8 cellular contexts compared by ENCODE assay signal in genomic region chr14:65637780-65638179, GRCh38.
DNase-seq lines count a peak whose midpoint lies in the region; FAIRE-seq and TF ChIP-seq lines count a peak whose summit lies in the region.

No MANE protein-coding gene starts in this region.

- H3K27me3 ChIP-seq in H9 (ENCODE audit: insufficient read depth, low read length) (no peaks in the 10 kb centered on the region), H1 (replicated peaks in 1 of 4; ENCODE audit: control insufficient read depth in 3 of 4, extremely low read depth in 1 of 4, insufficient read depth in 3 of 4, low read length in 3 of 4) (no peaks in the 10 kb centered on the region), neuronal stem cell (ENCODE audit: control insufficient read depth in 3 of 3, insufficient read depth in 3 of 3, low read depth in 1 of 3, low read length in 3 of 3) (peaks cover 0 to 2% (median 0%) of the 10 kb centered on the region in 3 experiments)

- H3K79me2 ChIP-seq in H9 (ENCODE audit: insufficient read depth, low read length) (no peaks in the 10 kb centered on the region; the same call in 1 of the 2 replicates), OCI-LY7 (ENCODE audit: insufficient read depth, low read depth, low read length) (peaks cover 82% of the 10 kb centered on the region), H1 (ENCODE audit: control insufficient read depth in 1 of 2, insufficient read depth in 2 of 2, low read length in 2 of 2) (no peaks in the 10 kb centered on the region)

- peaks cover 24 to 25% of the 10 kb centered on the region in 2 experiments; a peak in 4 of 5 replicates for H3K9me3 Mint-ChIP-seq in H9

- H3K9ac ChIP-seq in H9 (ENCODE audit: extremely low read depth, insufficient read length, low read length) (no peak overlapping the region), H1 (replicated peaks in 1 of 4; ENCODE audit: extremely low read depth in 1 of 4, low read depth in 3 of 4, low read length in 3 of 4) (no peak overlapping the region), neuronal stem cell (ENCODE audit: low read depth, low read length, poor library complexity) (no peak overlapping the region)

- H3K18ac ChIP-seq in H9 (ENCODE audit: insufficient read length, low read depth, low read length) (peak overlapping the region; percentile 3), H1 (ENCODE audit: extremely low read depth, low read length) (no peak overlapping the region), neuronal stem cell (ENCODE audit: low read length) (no peak overlapping the region)

- H4K91ac ChIP-seq in H9 (ENCODE audit: insufficient read length, low read depth, low read length) = no peak overlapping the region
- no peak overlapping the region for H4K91ac ChIP-seq in H1 (replicated peaks; ENCODE audit: insufficient read length, low read length)
- H4K91ac ChIP-seq in neuronal stem cell (ENCODE audit: low read depth, low read length, poor library complexity) = no peak overlapping the region

- H3K4me2 ChIP-seq in H9 (ENCODE audit: insufficient read depth, insufficient read length, low read length) (no peak overlapping the region), OCI-LY7 (ENCODE audit: low read length) (no peak overlapping the region), H1 (ENCODE audit: insufficient read depth in 1 of 2, low read depth in 2 of 2, low read length in 2 of 2) (no peak overlapping the region), neuronal stem cell (ENCODE audit: insufficient read depth, low read length, poor library complexity, severe bottlenecking) (no peak overlapping the region)

- FAIRE-seq in H1 (lab: Jason Lieb, UNC) (peak; percentile 48), D721Med (lab: Jason Lieb, UNC) (no peak)

- H4K5ac ChIP-seq in H9 (ENCODE audit: insufficient read length, low read depth, low read length) = no peak overlapping the region
- H4K5ac ChIP-seq in H1 (ENCODE audit: insufficient read length, low read depth, low read length) = no peak overlapping the region

- CTCF ChIA-PET in OCI-LY7 (lab: Charles Lee; ENCODE audit: unreplicated experiment) (no interaction called here), H1 (lab: Charles Lee; ENCODE audit: partially characterized antibody) (interaction anchor here (0.6 to 1.3 kb wide), 2 partner anchors 10 to 163 kb away, joined by 3 to 4 read pairs; no protein-coding TSS in a partner anchor), HEK293T (lab: Yijun Ruan, JAX) (no interaction called here)

- H4K8ac ChIP-seq in H9 (replicated peaks; ENCODE audit: insufficient read length, low read depth, low read length) (no peak overlapping the region), H1 (ENCODE audit: extremely low read depth, insufficient read depth, low read length) (no peak overlapping the region), neuronal stem cell (ENCODE audit: low read depth, low read length) (no peak overlapping the region)

- H3K4me3 Mint-ChIP-seq in H9 = no peak overlapping the region

- DNase-seq in G401 (ENCODE audit: low spot score) (peak; percentile 37), H9 (no peak), OCI-LY7 (ENCODE audit: low spot score) (peak; percentile 23), H1 (ENCODE audit: low read depth in 1 of 2, low spot score in 2 of 2) (no peak), neuronal stem cell (ENCODE audit: low spot score) (no peak), HEK293T (ENCODE audit: extremely low spot score) (no peak), D721Med (ENCODE audit: insufficient read length, low spot score) (no peak), lower leg skin (ENCODE audit: low spot score in 2 of 2) (no peak)

- H2BK12ac ChIP-seq in H9 (ENCODE audit: insufficient read length, low read depth, low read length) (no peak overlapping the region), H1 (ENCODE audit: low read depth, low read length) (no peak overlapping the region), neuronal stem cell (ENCODE audit: low read length) (no peak overlapping the region)

- H2AK5ac ChIP-seq in H9 (ENCODE audit: insufficient read length, low read length) (no peak overlapping the region), H1 (ENCODE audit: low read depth, low read length) (no peak overlapping the region), neuronal stem cell (ENCODE audit: low read depth, low read length) (no peak overlapping the region)

- WGBS in H9 (ENCODE audit: extremely low coverage, insufficient read length, low lambda C conversion rate) = no CpG with 5 or more reads among the region's 7 CpGs
- WGBS in H1 (ENCODE audit: extremely low coverage in 1 of 2, insufficient coverage in 1 of 2, insufficient read length in 1 of 2, insufficient replicate concordance in 2 of 2, low coverage in 1 of 2, low lambda C conversion rate in 2 of 2, missing lambda C conversion rate in 1 of 2), 2 experiments = 89% methylated on average over 7 of the region's 7 CpGs; no CpG with 5 or more reads in 1 of the 2 experiments
- WGBS in neuronal stem cell (ENCODE audit: extremely low coverage in 2 of 2, insufficient read length in 2 of 2, insufficient replicate concordance in 1 of 2), 2 donors = no CpG with 5 or more reads among the region's 7 CpGs
- 79 to 86% methylated on average over 7 of the region's 7 CpGs for WGBS in lower leg skin, 2 donors

- peaks cover 86% of the 10 kb centered on the region for H3K36me3 ChIP-seq in OCI-LY7 (ENCODE audit: insufficient read depth, low read length)
- H3K36me3 ChIP-seq in H1 (ENCODE audit: control insufficient read depth in 2 of 4, insufficient read depth in 4 of 4, low read length in 3 of 4) = no peaks in the 10 kb centered on the region
- H3K36me3 ChIP-seq in neuronal stem cell (replicated peaks in 1 of 2; ENCODE audit: control insufficient read depth in 2 of 2, insufficient read depth in 2 of 2, low read length in 2 of 2) = peaks cover 0 to 3% of the 10 kb centered on the region in 2 donors

- H2BK5ac ChIP-seq in H9 (ENCODE audit: insufficient read length, low read length) = no peak overlapping the region
- no peak overlapping the region for H2BK5ac ChIP-seq in H1 (ENCODE audit: low read depth, low read length)
- no peak overlapping the region for H2BK5ac ChIP-seq in neuronal stem cell (ENCODE audit: low read length)

- H3K23ac ChIP-seq in H9 (ENCODE audit: insufficient read length, low read depth, low read length) (no peak overlapping the region), H1 (ENCODE audit: insufficient read length) (no peak overlapping the region), neuronal stem cell (ENCODE audit: low read depth, low read length, poor library complexity) (no peak overlapping the region)

- no peak overlapping the region for H3K4ac ChIP-seq in H9 (ENCODE audit: low read depth, low read length)
- no peak overlapping the region for H3K4ac ChIP-seq in H1 (replicated peaks; ENCODE audit: insufficient read length, low read depth, low read length)
- H3K4ac ChIP-seq in neuronal stem cell (ENCODE audit: low read length) = no peak overlapping the region

- H3K4me1 ChIP-seq in H9 (ENCODE audit: insufficient read depth, low read length) (no peaks in the 10 kb centered on the region), OCI-LY7 (ENCODE audit: insufficient read depth, low read length, poor library complexity, severe bottlenecking) (peaks cover 7% of the 10 kb centered on the region), H1 (replicated peaks in 1 of 4; ENCODE audit: control insufficient read depth in 3 of 4, insufficient read depth in 4 of 4, low read length in 3 of 4) (no peaks in the 10 kb centered on the region), neuronal stem cell (ENCODE audit: control insufficient read depth in 2 of 2, insufficient read depth in 1 of 2, low read depth in 1 of 2, low read length in 2 of 2) (no peaks in the 10 kb centered on the region)

- H3K9me2 ChIP-seq in OCI-LY7 (ENCODE audit: insufficient read depth, low read length) = no peaks in the 10 kb centered on the region

- POLR2A ChIA-PET in OCI-LY7 (lab: Charles Lee) = interaction anchor here (0.7 to 1.6 kb wide), 2 partner anchors 25 to 26 kb away, joined by 3 to 4 read pairs; no protein-coding TSS in a partner anchor
- POLR2A ChIA-PET in H1 (lab: Charles Lee; ENCODE audit: partially characterized antibody) = no interaction called here
- POLR2A ChIA-PET in HEK293T (lab: Yijun Ruan, JAX) = no interaction called here

- H2BK15ac ChIP-seq in H9 (ENCODE audit: low read depth, low read length) (no peak overlapping the region), H1 (ENCODE audit: low read length) (no peak overlapping the region), neuronal stem cell (ENCODE audit: low read length) (no peak overlapping the region)

- H3K23me2 ChIP-seq in H9 (ENCODE audit: insufficient read length, low read depth, low read length, poor library complexity, severe bottlenecking) (no peaks in the 10 kb centered on the region), H1 (ENCODE audit: low read depth, low read length) (no peaks in the 10 kb centered on the region)

- TF ChIP-seq CTCF in H9 (conservative IDR thresholded peaks at IDR 0.05) (no peak), OCI-LY7 (conservative IDR thresholded peaks at IDR 0.05; ENCODE audit: low read length) (no peak), H1 (IDR thresholded peaks at IDR 0.05; ENCODE audit: control extremely low read depth in 1 of 3, insufficient read depth in 1 of 3, low read depth in 1 of 3, low read length in 3 of 3) (no peak), D721Med (IDR thresholded peaks at IDR 0.05; ENCODE audit: insufficient read depth, missing control alignments) (no peak), lower leg skin (IDR thresholded peaks at IDR 0.05) (no peak)

- no peaks in the 10 kb centered on the region for H3K27me3 Mint-ChIP-seq in H9 (ENCODE audit: low read depth)

- H4K20me1 ChIP-seq in H9 (ENCODE audit: control insufficient read depth, insufficient read depth, insufficient read length) (no peaks in the 10 kb centered on the region), OCI-LY7 (ENCODE audit: insufficient read depth, low read length) (no peaks in the 10 kb centered on the region), H1 (replicated peaks in 1 of 2; ENCODE audit: control insufficient read depth in 1 of 2, insufficient read depth in 2 of 2, low read length in 2 of 2) (no peaks in the 10 kb centered on the region)

- H3K27ac ChIP-seq in H9 (ENCODE audit: insufficient read length, low read depth, low read length) (no peak overlapping the region), OCI-LY7 (ENCODE audit: low read depth, low read length, poor library complexity, severe bottlenecking) (no peak overlapping the region), H1 (ENCODE audit: low read depth, low read length) (no peak overlapping the region), neuronal stem cell (replicated peaks; ENCODE audit: low read length) (no peak overlapping the region)

- H3K14ac ChIP-seq in H9 (ENCODE audit: insufficient read depth, low read length) (no peak overlapping the region), H1 (ENCODE audit: insufficient read length) (no peak overlapping the region), neuronal stem cell (ENCODE audit: low read length) (no peak overlapping the region)

- H3K4me1 Mint-ChIP-seq in H9 = no peaks in the 10 kb centered on the region

- H3T11ph ChIP-seq in H9 (ENCODE audit: low read length) = no peak overlapping the region

- H3K9me3 ChIP-seq in H9 (ENCODE audit: control insufficient read depth, low read depth, low read length) (no peaks in the 10 kb centered on the region), OCI-LY7 (ENCODE audit: low read length) (peaks cover 5% of the 10 kb centered on the region; the same call in 1 of the 2 replicates), H1 (ENCODE audit: insufficient read depth in 2 of 2, low read depth in 1 of 2, low read length in 1 of 2) (peaks cover 0 to 5% of the 10 kb centered on the region in 2 experiments; a peak in 1 of 4 replicates), neuronal stem cell (replicated peaks in 1 of 2; ENCODE audit: control insufficient read depth in 2 of 2, insufficient read depth in 1 of 2, low read depth in 1 of 2, low read length in 2 of 2) (peaks cover 0 to 2% of the 10 kb centered on the region in 2 donors)

- H2AFZ ChIP-seq in H9 (ENCODE audit: low read length) (no peak overlapping the region), OCI-LY7 (ENCODE audit: low read length) (no peak overlapping the region), H1 (ENCODE audit: low read length) (no peak overlapping the region), neuronal stem cell (ENCODE audit: low read length) (no peak overlapping the region)

- TF ChIP-seq POLR2A in H1 (IDR thresholded peaks at IDR 0.05; ENCODE audit: control extremely low read depth in 1 of 2, low read depth in 2 of 2, low read length in 2 of 2) (no peak), lower leg skin (IDR thresholded peaks at IDR 0.05) (no peak)

- H2BK120ac ChIP-seq in H9 (ENCODE audit: low read depth, low read length, poor library complexity, severe bottlenecking) (no peak overlapping the region), H1 (replicated peaks; ENCODE audit: low read depth, low read length) (no peak overlapping the region), neuronal stem cell (ENCODE audit: low read depth, low read length) (no peak overlapping the region)

- H2BK20ac ChIP-seq in H9 (ENCODE audit: low read depth, low read length, poor library complexity, severe bottlenecking) (no peak overlapping the region), H1 (ENCODE audit: low read length) (no peak overlapping the region)

- no peak overlapping the region for H3K27ac Mint-ChIP-seq in H9

- in situ Hi-C loops in G401 (cut with HindIII; ENCODE audit: low sequenced_read_pairs) = no loop called here

- peaks cover 11 to 30% (median 18%) of the 10 kb centered on the region in 3 experiments for H3K36me3 Mint-ChIP-seq in H9 (ENCODE audit: insufficient read depth in 1 of 3, low read depth in 3 of 3)

- H3K4me3 ChIP-seq in OCI-LY7 (ENCODE audit: low read depth, low read length, poor library complexity, severe bottlenecking) = no peak overlapping the region
- H3K4me3 ChIP-seq in H1 (ENCODE audit: extremely low read depth in 1 of 4, insufficient read depth in 2 of 4, low read depth in 3 of 4, low read length in 4 of 4) = no peak overlapping the region
- H3K4me3 ChIP-seq in neuronal stem cell (ENCODE audit: low read length in 2 of 2) = no peak overlapping the region
- H3K4me3 ChIP-seq in lower leg skin (ENCODE audit: low read depth, poor library complexity, severe bottlenecking) = no peak overlapping the region

- no peaks in the 10 kb centered on the region for H3K79me1 ChIP-seq in H9 (ENCODE audit: insufficient read depth, low read depth, low read length, poor library complexity, severe bottlenecking)
- no peaks in the 10 kb centered on the region for H3K79me1 ChIP-seq in H1 (ENCODE audit: low read depth, low read length)
- peaks cover 5% of the 10 kb centered on the region for H3K79me1 ChIP-seq in neuronal stem cell (ENCODE audit: low read depth, low read length)

- H3K56ac ChIP-seq in H9 (ENCODE audit: insufficient read length, low read depth, low read length) (no peak overlapping the region), H1 (replicated peaks; ENCODE audit: insufficient read length, low read depth, low read length) (no peak overlapping the region)

- no peak for TF ChIP-seq RAD21 in H1 (IDR thresholded peaks at IDR 0.05 in 1 of 2, conservative IDR thresholded peaks at IDR 0.05 in 1 of 2; ENCODE audit: low read depth in 2 of 2, low read length in 2 of 2)

- BruUV-seq in OCI-LY7 (replicated peaks; lab: Mats Ljungman, UMichigan) = no TSS peak

- TF ChIP-seq EP300 in H1 (IDR thresholded peaks at IDR 0.05; ENCODE audit: borderline replicate concordance in 1 of 2, low read depth in 2 of 2, low read length in 2 of 2) = no peak

- intact Hi-C loops in OCI-LY7 (cut with micrococcal nuclease; ENCODE audit: unreplicated experiment) (no loop called here), lower leg skin (cut with DNase I; ENCODE audit: low total_unique reads) (no loop called here)

Comparison
In these comparisons a context has a peak if more than half of its experiments do, and no peak if none do; other contexts are left out.
1. DNase-seq: peak in G401 (single experiment) and OCI-LY7 (single experiment); none in H9 (single experiment), H1 (0 of 2), neuronal stem cell (single experiment), HEK293T (single experiment), D721Med (single experiment) and lower leg skin (0 of 2).